In the genomic region with DNA sequence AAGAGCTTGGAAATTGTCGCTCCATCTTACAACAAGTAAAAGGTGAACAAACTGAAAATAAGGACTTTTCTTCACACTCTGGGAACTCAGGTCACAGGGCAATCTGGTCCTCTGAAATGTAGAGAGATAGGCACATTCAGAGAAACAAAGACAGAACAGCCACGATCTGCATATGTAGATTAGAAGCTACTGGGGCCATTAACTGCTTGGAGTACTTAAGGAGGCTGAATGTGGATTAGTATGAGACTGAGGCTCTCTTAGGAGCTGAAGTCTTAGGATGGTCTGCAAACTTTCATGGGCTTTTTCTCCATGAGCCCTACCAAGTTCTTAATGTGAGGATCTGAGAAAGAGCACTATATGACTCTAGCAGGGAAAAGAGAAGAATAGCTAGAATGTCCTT, we compare ENCODE assay signal across 13 cellular contexts.
A peak's percentile ranks its signal among the peaks of the same experiment; 100 is the strongest.
DNase-seq lines count a peak whose midpoint lies in the region; ATAC-seq and TF ChIP-seq lines count a peak whose summit lies in the region.
"Had no signal": no experiment of that assay in that cellular context is flagged by ENCODE, and none has a peak within 500 bp of the region (broad histone marks: within the 10 kb centered on the region; RNA-seq: fewer than 3 reads in every experiment).

No MANE protein-coding gene starts in this region.

- TF ChIP-seq CTCF in GM23338 (conservative IDR thresholded peaks at IDR 0.05; ENCODE audit: low read depth in 2 of 2) (no peak), PC-3 (conservative IDR thresholded peaks at IDR 0.05; ENCODE audit: low read depth, low read length) (no peak), lower lobe of right lung (IDR thresholded peaks at IDR 0.05) (no peak), natural killer cell (IDR thresholded peaks at IDR 0.05) (no peak)

- DNase-seq in GM23338 (ENCODE audit: low spot score) (peak; percentile 80), PC-3 (no peak), iPS DF 19.7 (ENCODE audit: low read depth, low spot score) (peak; percentile 56), iPS-NIHi7 (ENCODE audit: extremely low spot score) (peak; percentile 43), lower lobe of right lung (no peak), natural killer cell (no peak), NCI-H187 treated with DMSO at 0.1 percent for 48 hours (lab: John Stamatoyannopoulos, UW) (no peak)
- DNase-seq: 8988T, AML-193, DMS53, IMR-90 had no signal

- no TSS peak for BruUV-seq in PC-3 (replicated peaks; lab: Mats Ljungman, UMichigan)

- H3K4me3 Mint-ChIP-seq in GM23338 = no peak overlapping the region
- H3K4me3 Mint-ChIP-seq in natural killer cell = no peak overlapping the region

- CTCF ChIA-PET in PC-3 (lab: Charles Lee) = interaction anchor here (0.6 kb wide), 1 partner anchor 8 kb away, joined by 3 read pairs; no protein-coding TSS in a partner anchor

- no peaks in the 10 kb centered on the region for H3F3A ChIP-seq in GM23338 (replicated peaks; ENCODE audit: low read depth)
- H3F3A ChIP-seq in PC-3 (ENCODE audit: low read length, unreplicated experiment) = no peaks in the 10 kb centered on the region

- H3K9me3 Mint-ChIP-seq in GM23338 (no peaks in the 10 kb centered on the region), natural killer cell (peaks cover 12 to 15% of the 10 kb centered on the region in 2 donors)

- H3K27me3 ChIP-seq in GM23338 (ENCODE audit: insufficient read depth) = no peaks in the 10 kb centered on the region
- H3K27me3 ChIP-seq in PC-3 (ENCODE audit: low read length) = no peaks in the 10 kb centered on the region
- H3K27me3 ChIP-seq in lower lobe of right lung (ENCODE audit: low read depth) = no peaks in the 10 kb centered on the region
- H3K27me3 ChIP-seq: BLaER1 had no signal

- ATAC-seq in GM23338 (peak; percentile 98), PC-3 (no peak), HG02852 (IDR thresholded peaks at IDR 0.05; ENCODE audit: unreplicated experiment) (no peak), lower lobe of right lung (no peak), natural killer cell (no peak)

- H3K4me2 ChIP-seq in GM23338 = peak overlapping the region; percentile 6
- H3K4me2 ChIP-seq in PC-3 (ENCODE audit: low read length) = no peak overlapping the region
- H3K4me2 ChIP-seq: BLaER1 had no signal

- no peak overlapping the region for H3K9ac ChIP-seq in PC-3 (ENCODE audit: low read length)
- H3K9ac ChIP-seq: BLaER1 had no signal

- no peak overlapping the region for H3K4me3 ChIP-seq in GM23338
- H3K4me3 ChIP-seq in PC-3 (ENCODE audit: low read length) = no peak overlapping the region
- H3K4me3 ChIP-seq in lower lobe of right lung = no peak overlapping the region
- H3K4me3 ChIP-seq: BLaER1 had no signal

- no peaks in the 10 kb centered on the region for H3K79me2 ChIP-seq in GM23338 (replicated peaks; ENCODE audit: insufficient read depth)
- H3K79me2 ChIP-seq in PC-3 (ENCODE audit: low read length) = no peaks in the 10 kb centered on the region

- H3K4me1 Mint-ChIP-seq in GM23338 (peaks cover 32% of the 10 kb centered on the region), natural killer cell (no peaks in the 10 kb centered on the region)

- H3K27ac ChIP-seq in GM23338 (ENCODE audit: low read depth) (no peak overlapping the region; the same call in 1 of the 2 replicates), PC-3 (ENCODE audit: low read length) (no peak overlapping the region), lower lobe of right lung (no peak overlapping the region)
- H3K27ac ChIP-seq: BLaER1 had no signal

- H3K36me3 Mint-ChIP-seq in GM23338 (ENCODE audit: low read depth) = peaks cover 9% of the 10 kb centered on the region; the same call in 2 of the 3 replicates
- peaks cover 21% of the 10 kb centered on the region for H3K36me3 Mint-ChIP-seq in natural killer cell

- intact Hi-C loops in PC-3 (cut with micrococcal nuclease) = no loop called here
- intact Hi-C loops in lower lobe of right lung (cut with DNase I) = no loop called here
- intact Hi-C loops in natural killer cell (cut with micrococcal nuclease) = no loop called here

- no peaks in the 10 kb centered on the region for H3K27me3 Mint-ChIP-seq in GM23338 (ENCODE audit: insufficient read depth, low read depth, poor library complexity)
- no peaks in the 10 kb centered on the region for H3K27me3 Mint-ChIP-seq in natural killer cell (ENCODE audit: low read depth in 2 of 2)

- H4K20me1 ChIP-seq in GM23338 (replicated peaks; ENCODE audit: insufficient read depth) (no peaks in the 10 kb centered on the region), PC-3 (ENCODE audit: low read length) (no peaks in the 10 kb centered on the region)
- H4K20me1 ChIP-seq: BLaER1 had no signal

- no peaks in the 10 kb centered on the region for H3K36me3 ChIP-seq in GM23338 (ENCODE audit: insufficient read depth)
- no peaks in the 10 kb centered on the region for H3K36me3 ChIP-seq in PC-3 (ENCODE audit: low read depth, low read length)
- no peaks in the 10 kb centered on the region for H3K36me3 ChIP-seq in lower lobe of right lung
- H3K36me3 ChIP-seq: BLaER1 had no signal

- H2AFZ ChIP-seq in GM23338 = no peak overlapping the region
- H2AFZ ChIP-seq in PC-3 (ENCODE audit: low read length) = 0 out of 2 replicates have a peak overlapping the region, but pooled peaks have one; percentile 5

- POLR2A ChIA-PET in PC-3 (lab: Charles Lee; ENCODE audit: unreplicated experiment) = interaction anchor here (0.6 kb wide), 1 partner anchor 36 kb away, joined by 3 read pairs; no protein-coding TSS in a partner anchor

- H3K9me3 ChIP-seq in PC-3 (ENCODE audit: low read length) (no peaks in the 10 kb centered on the region), lower lobe of right lung (no peaks in the 10 kb centered on the region)
- H3K9me3 ChIP-seq: BLaER1 had no signal

- H3K9me2 ChIP-seq in GM23338 (ENCODE audit: insufficient read depth) (no peaks in the 10 kb centered on the region), PC-3 (replicated peaks; ENCODE audit: low read length) (no peaks in the 10 kb centered on the region)

- no peak overlapping the region for H3K27ac Mint-ChIP-seq in GM23338
- no peak overlapping the region for H3K27ac Mint-ChIP-seq in natural killer cell

- peaks cover 28% of the 10 kb centered on the region for H3K4me1 ChIP-seq in GM23338 (ENCODE audit: insufficient read depth)
- no peaks in the 10 kb centered on the region for H3K4me1 ChIP-seq in PC-3 (ENCODE audit: insufficient read depth, low read length)
- no peaks in the 10 kb centered on the region for H3K4me1 ChIP-seq in lower lobe of right lung
- H3K4me1 ChIP-seq: BLaER1 had no signal

TF ChIP-seq in GM23338, 12 proteins besides CTCF, POLR2A, EP300 and RAD21 (continues in another document):
- peak; percentile 59; the same call in 1 of the 2 replicates for TF ChIP-seq ZNF331 (CRISPR knock-in tag; IDR thresholded peaks at IDR 0.05; ENCODE audit: low read depth)
- TF ChIP-seq EZH2 (IDR thresholded peaks at IDR 0.05; ENCODE audit: low read depth, unreplicated experiment) = no peak
- TF ChIP-seq NANOG (IDR thresholded peaks at IDR 0.05; ENCODE audit: borderline replicate concordance) = peak; percentile 87
- TF ChIP-seq ZNF114 (CRISPR knock-in tag; IDR thresholded peaks at IDR 0.05) = peak; percentile 93
- TF ChIP-seq, protein P1, sequence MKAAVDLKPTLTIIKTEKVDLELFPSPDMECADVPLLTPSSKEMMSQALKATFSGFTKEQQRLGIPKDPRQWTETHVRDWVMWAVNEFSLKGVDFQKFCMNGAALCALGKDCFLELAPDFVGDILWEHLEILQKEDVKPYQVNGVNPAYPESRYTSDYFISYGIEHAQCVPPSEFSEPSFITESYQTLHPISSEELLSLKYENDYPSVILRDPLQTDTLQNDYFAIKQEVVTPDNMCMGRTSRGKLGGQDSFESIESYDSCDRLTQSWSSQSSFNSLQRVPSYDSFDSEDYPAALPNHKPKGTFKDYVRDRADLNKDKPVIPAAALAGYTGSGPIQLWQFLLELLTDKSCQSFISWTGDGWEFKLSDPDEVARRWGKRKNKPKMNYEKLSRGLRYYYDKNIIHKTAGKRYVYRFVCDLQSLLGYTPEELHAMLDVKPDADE (IDR thresholded peaks at IDR 0.05) = no peak

Comparison
In these comparisons a context has a peak if more than half of its experiments do, and no peak if none do; other contexts are left out.
1. DNase-seq: peak in GM23338 (single experiment), iPS DF 19.7 (single experiment) and iPS-NIHi7 (single experiment); none in PC-3 (single experiment), lower lobe of right lung (single experiment), natural killer cell (single experiment) and NCI-H187 treated with DMSO at 0.1 percent for 48 hours (single experiment).